1 cellular context compared by ENCODE assay signal in the genomic region with DNA sequence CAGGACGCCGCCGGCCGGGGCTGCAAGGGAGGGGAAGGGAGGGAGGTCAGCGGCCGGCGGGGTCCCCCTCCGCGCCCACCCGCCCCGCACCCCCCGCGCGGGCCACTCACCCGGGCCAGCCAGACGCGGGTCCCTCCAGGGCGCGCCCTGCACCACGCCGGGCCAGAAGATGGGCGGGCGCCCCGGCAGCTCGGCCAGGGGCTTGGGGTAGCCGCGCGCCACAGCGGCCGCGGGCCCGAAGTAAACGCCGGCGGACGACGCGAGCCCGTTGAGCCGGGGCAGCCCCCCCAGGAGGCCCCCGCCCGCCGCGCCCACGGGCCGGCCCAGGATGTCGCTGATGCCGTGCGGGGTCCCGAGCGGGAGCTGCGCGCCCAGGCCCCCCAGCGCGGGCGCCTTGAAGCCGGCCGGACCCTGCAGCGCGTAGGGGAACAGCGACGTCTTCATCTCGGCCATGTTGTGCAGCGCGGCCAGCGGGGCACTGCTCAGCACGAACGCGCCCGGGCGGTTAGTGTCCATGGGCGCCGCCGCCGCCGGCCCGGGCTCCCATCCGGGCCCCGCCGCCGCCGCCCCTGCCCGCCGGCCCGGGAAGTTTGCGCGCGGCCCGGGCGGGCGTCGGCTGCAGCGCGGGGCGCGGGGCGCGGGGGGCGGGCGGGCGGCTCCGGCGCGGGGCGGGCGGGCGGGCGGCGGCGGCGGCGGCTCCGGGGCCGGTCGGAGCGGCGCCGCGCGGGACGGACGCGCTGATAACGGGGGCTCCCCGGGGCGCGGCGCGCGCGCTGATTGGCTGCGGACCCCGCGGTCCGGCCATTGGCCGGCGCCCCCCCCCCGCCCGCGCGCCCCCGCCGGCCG.
TF ChIP-seq lines count a peak whose summit lies in the region.

A gene (minus strand): TSS at position 715 of the 846 bp plus-strand sequence. CDS start 199 bp downstream, at position 516.

TF ChIP-seq in WTC11, 78 proteins besides CTCF, POLR2A, EP300 and RAD21:
- TF ChIP-seq, protein P1, sequence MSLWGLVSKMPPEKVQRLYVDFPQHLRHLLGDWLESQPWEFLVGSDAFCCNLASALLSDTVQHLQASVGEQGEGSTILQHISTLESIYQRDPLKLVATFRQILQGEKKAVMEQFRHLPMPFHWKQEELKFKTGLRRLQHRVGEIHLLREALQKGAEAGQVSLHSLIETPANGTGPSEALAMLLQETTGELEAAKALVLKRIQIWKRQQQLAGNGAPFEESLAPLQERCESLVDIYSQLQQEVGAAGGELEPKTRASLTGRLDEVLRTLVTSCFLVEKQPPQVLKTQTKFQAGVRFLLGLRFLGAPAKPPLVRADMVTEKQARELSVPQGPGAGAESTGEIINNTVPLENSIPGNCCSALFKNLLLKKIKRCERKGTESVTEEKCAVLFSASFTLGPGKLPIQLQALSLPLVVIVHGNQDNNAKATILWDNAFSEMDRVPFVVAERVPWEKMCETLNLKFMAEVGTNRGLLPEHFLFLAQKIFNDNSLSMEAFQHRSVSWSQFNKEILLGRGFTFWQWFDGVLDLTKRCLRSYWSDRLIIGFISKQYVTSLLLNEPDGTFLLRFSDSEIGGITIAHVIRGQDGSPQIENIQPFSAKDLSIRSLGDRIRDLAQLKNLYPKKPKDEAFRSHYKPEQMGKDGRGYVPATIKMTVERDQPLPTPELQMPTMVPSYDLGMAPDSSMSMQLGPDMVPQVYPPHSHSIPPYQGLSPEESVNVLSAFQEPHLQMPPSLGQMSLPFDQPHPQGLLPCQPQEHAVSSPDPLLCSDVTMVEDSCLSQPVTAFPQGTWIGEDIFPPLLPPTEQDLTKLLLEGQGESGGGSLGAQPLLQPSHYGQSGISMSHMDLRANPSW (CRISPR knock-in tag; conservative IDR thresholded peaks at IDR 0.05; ENCODE audit: low read depth): no peak
- TF ChIP-seq, protein P2, sequence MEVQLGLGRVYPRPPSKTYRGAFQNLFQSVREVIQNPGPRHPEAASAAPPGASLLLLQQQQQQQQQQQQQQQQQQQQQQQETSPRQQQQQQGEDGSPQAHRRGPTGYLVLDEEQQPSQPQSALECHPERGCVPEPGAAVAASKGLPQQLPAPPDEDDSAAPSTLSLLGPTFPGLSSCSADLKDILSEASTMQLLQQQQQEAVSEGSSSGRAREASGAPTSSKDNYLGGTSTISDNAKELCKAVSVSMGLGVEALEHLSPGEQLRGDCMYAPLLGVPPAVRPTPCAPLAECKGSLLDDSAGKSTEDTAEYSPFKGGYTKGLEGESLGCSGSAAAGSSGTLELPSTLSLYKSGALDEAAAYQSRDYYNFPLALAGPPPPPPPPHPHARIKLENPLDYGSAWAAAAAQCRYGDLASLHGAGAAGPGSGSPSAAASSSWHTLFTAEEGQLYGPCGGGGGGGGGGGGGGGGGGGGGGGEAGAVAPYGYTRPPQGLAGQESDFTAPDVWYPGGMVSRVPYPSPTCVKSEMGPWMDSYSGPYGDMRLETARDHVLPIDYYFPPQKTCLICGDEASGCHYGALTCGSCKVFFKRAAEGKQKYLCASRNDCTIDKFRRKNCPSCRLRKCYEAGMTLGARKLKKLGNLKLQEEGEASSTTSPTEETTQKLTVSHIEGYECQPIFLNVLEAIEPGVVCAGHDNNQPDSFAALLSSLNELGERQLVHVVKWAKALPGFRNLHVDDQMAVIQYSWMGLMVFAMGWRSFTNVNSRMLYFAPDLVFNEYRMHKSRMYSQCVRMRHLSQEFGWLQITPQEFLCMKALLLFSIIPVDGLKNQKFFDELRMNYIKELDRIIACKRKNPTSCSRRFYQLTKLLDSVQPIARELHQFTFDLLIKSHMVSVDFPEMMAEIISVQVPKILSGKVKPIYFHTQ (CRISPR knock-in tag; IDR thresholded peaks at IDR 0.05): no peak
- TF ChIP-seq, protein P3, sequence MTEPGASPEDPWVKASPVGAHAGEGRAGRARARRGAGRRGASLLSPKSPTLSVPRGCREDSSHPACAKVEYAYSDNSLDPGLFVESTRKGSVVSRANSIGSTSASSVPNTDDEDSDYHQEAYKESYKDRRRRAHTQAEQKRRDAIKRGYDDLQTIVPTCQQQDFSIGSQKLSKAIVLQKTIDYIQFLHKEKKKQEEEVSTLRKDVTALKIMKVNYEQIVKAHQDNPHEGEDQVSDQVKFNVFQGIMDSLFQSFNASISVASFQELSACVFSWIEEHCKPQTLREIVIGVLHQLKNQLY (CRISPR knock-in tag; IDR thresholded peaks at IDR 0.05): no peak
- TF ChIP-seq, protein P4, sequence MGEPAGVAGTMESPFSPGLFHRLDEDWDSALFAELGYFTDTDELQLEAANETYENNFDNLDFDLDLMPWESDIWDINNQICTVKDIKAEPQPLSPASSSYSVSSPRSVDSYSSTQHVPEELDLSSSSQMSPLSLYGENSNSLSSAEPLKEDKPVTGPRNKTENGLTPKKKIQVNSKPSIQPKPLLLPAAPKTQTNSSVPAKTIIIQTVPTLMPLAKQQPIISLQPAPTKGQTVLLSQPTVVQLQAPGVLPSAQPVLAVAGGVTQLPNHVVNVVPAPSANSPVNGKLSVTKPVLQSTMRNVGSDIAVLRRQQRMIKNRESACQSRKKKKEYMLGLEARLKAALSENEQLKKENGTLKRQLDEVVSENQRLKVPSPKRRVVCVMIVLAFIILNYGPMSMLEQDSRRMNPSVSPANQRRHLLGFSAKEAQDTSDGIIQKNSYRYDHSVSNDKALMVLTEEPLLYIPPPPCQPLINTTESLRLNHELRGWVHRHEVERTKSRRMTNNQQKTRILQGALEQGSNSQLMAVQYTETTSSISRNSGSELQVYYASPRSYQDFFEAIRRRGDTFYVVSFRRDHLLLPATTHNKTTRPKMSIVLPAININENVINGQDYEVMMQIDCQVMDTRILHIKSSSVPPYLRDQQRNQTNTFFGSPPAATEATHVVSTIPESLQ (CRISPR knock-in tag; IDR thresholded peaks at IDR 0.05): no peak
- TF ChIP-seq, protein P5, sequence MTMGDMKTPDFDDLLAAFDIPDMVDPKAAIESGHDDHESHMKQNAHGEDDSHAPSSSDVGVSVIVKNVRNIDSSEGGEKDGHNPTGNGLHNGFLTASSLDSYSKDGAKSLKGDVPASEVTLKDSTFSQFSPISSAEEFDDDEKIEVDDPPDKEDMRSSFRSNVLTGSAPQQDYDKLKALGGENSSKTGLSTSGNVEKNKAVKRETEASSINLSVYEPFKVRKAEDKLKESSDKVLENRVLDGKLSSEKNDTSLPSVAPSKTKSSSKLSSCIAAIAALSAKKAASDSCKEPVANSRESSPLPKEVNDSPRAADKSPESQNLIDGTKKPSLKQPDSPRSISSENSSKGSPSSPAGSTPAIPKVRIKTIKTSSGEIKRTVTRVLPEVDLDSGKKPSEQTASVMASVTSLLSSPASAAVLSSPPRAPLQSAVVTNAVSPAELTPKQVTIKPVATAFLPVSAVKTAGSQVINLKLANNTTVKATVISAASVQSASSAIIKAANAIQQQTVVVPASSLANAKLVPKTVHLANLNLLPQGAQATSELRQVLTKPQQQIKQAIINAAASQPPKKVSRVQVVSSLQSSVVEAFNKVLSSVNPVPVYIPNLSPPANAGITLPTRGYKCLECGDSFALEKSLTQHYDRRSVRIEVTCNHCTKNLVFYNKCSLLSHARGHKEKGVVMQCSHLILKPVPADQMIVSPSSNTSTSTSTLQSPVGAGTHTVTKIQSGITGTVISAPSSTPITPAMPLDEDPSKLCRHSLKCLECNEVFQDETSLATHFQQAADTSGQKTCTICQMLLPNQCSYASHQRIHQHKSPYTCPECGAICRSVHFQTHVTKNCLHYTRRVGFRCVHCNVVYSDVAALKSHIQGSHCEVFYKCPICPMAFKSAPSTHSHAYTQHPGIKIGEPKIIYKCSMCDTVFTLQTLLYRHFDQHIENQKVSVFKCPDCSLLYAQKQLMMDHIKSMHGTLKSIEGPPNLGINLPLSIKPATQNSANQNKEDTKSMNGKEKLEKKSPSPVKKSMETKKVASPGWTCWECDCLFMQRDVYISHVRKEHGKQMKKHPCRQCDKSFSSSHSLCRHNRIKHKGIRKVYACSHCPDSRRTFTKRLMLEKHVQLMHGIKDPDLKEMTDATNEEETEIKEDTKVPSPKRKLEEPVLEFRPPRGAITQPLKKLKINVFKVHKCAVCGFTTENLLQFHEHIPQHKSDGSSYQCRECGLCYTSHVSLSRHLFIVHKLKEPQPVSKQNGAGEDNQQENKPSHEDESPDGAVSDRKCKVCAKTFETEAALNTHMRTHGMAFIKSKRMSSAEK (CRISPR knock-in tag; IDR thresholded peaks at IDR 0.05; ENCODE audit: borderline replicate concordance): no peak
- TF ChIP-seq, protein P6, sequence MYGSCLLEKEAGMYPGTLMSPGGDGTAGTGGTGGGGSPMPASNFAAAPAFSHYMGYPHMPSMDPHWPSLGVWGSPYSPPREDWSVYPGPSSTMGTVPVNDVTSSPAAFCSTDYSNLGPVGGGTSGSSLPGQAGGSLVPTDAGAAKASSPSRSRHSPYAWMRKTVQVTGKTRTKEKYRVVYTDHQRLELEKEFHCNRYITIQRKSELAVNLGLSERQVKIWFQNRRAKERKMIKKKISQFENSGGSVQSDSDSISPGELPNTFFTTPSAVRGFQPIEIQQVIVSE (CRISPR knock-in tag; IDR thresholded peaks at IDR 0.05; ENCODE audit: borderline replicate concordance): no peak
- TF ChIP-seq NFATC4 (CRISPR knock-in tag; IDR thresholded peaks at IDR 0.05) (no peak), CBFB (CRISPR knock-in tag; IDR thresholded peaks at IDR 0.05; ENCODE audit: low read depth) (no peak), ZBTB21 (CRISPR knock-in tag; IDR thresholded peaks at IDR 0.05; ENCODE audit: borderline replicate concordance) (no peak), JUN (CRISPR knock-in tag; IDR thresholded peaks at IDR 0.05) (no peak), NFE2L1 (CRISPR knock-in tag; IDR thresholded peaks at IDR 0.05) (no peak)
- TF ChIP-seq, protein P7, sequence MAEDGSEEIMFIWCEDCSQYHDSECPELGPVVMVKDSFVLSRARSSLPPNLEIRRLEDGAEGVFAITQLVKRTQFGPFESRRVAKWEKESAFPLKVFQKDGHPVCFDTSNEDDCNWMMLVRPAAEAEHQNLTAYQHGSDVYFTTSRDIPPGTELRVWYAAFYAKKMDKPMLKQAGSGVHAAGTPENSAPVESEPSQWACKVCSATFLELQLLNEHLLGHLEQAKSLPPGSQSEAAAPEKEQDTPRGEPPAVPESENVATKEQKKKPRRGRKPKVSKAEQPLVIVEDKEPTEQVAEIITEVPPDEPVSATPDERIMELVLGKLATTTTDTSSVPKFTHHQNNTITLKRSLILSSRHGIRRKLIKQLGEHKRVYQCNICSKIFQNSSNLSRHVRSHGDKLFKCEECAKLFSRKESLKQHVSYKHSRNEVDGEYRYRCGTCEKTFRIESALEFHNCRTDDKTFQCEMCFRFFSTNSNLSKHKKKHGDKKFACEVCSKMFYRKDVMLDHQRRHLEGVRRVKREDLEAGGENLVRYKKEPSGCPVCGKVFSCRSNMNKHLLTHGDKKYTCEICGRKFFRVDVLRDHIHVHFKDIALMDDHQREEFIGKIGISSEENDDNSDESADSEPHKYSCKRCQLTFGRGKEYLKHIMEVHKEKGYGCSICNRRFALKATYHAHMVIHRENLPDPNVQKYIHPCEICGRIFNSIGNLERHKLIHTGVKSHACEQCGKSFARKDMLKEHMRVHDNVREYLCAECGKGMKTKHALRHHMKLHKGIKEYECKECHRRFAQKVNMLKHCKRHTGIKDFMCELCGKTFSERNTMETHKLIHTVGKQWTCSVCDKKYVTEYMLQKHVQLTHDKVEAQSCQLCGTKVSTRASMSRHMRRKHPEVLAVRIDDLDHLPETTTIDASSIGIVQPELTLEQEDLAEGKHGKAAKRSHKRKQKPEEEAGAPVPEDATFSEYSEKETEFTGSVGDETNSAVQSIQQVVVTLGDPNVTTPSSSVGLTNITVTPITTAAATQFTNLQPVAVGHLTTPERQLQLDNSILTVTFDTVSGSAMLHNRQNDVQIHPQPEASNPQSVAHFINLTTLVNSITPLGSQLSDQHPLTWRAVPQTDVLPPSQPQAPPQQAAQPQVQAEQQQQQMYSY (CRISPR knock-in tag; IDR thresholded peaks at IDR 0.05): no peak
- TF ChIP-seq, protein P8, sequence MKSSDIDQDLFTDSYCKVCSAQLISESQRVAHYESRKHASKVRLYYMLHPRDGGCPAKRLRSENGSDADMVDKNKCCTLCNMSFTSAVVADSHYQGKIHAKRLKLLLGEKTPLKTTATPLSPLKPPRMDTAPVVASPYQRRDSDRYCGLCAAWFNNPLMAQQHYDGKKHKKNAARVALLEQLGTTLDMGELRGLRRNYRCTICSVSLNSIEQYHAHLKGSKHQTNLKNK (CRISPR knock-in tag; IDR thresholded peaks at IDR 0.05): no peak
- TF ChIP-seq, protein P9, sequence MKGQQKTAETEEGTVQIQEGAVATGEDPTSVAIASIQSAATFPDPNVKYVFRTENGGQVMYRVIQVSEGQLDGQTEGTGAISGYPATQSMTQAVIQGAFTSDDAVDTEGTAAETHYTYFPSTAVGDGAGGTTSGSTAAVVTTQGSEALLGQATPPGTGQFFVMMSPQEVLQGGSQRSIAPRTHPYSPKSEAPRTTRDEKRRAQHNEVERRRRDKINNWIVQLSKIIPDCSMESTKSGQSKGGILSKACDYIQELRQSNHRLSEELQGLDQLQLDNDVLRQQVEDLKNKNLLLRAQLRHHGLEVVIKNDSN (CRISPR knock-in tag; IDR thresholded peaks at IDR 0.05): no peak
TF ChIP-seq in WTC11: peak in this region for 0.
